Comparison of ENCODE assay signal across 22 cellular contexts in genomic region chr11:44747836-44748235, GRCh38. TPM values are rescaled to one million over a fixed set of nuclear protein-coding genes. Genes with fewer than 3 reads are reported as not detected.
A peak's percentile ranks its signal among the peaks of the same experiment; 100 is the strongest.
DNase-seq lines count a peak whose midpoint lies in the region; ATAC-seq and TF ChIP-seq lines count a peak whose summit lies in the region.
"Had no signal": no experiment of that assay in that cellular context is flagged by ENCODE, and none has a peak within 500 bp of the region (broad histone marks: within the 10 kb centered on the region; RNA-seq: fewer than 3 reads in every experiment).

No MANE protein-coding gene starts in this region.

- intact Hi-C loops in esophagus muscularis mucosa (cut with DNase I) (no loop called here), posterior vena cava (cut with DNase I) (no loop called here)

- no peak overlapping the region for H3K4me2 ChIP-seq in GM23338

- peaks cover 41% of the 10 kb centered on the region for H3K4me1 Mint-ChIP-seq in activated T-cell treated with anti-CD3 and anti-CD28 coated beads, Interleukin-2, amount 50 U/mL, for 24 hours (ENCODE audit: low read depth)
- H3K4me1 Mint-ChIP-seq in GM23338: peaks cover 54% of the 10 kb centered on the region

- no peaks in the 10 kb centered on the region for H3K79me2 ChIP-seq in GM23338 (replicated peaks; ENCODE audit: insufficient read depth)

- H3K27ac Mint-ChIP-seq in activated T-cell treated with anti-CD3 and anti-CD28 coated beads, Interleukin-2, amount 50 U/mL, for 24 hours: peak overlapping the region; percentile 13
- H3K27ac Mint-ChIP-seq in GM23338: peak overlapping the region; percentile 27; the same call in 1 of the 2 replicates
- H3K27ac Mint-ChIP-seq: activated CD8-positive, alpha-beta memory T cell treated with anti-CD3 and anti-CD28 coated beads, Interleukin-2, amount 10 ng/mL, durations not matched to agents 7 days and 5 days had no signal

- no peaks in the 10 kb centered on the region for H3K9me3 ChIP-seq in esophagus muscularis mucosa
- H3K9me3 ChIP-seq: ascending aorta, BE2C, neutrophil, spleen, uterus had no signal

- H3K4me1 ChIP-seq in GM23338 (ENCODE audit: insufficient read depth) (peaks cover 35% of the 10 kb centered on the region), esophagus muscularis mucosa (peaks cover 48 to 100% (median 92%) of the 10 kb centered on the region in 4 donors)

- no peaks in the 10 kb centered on the region for H4K20me1 ChIP-seq in GM23338 (replicated peaks; ENCODE audit: insufficient read depth)

- no peak for TF ChIP-seq EP300 in esophagus muscularis mucosa (IDR thresholded peaks at IDR 0.05)

- no peak for DNase-seq in activated T-cell treated with anti-CD3 and anti-CD28 coated beads, Interleukin-2, amount 50 U/mL, for 24 hours
- no peak for DNase-seq in activated T-cell treated with anti-CD3 and anti-CD28 coated beads, Interleukin-2, amount 50 U/mL, for 1 hour
- DNase-seq in GM23338 (ENCODE audit: low spot score) (no peak), esophagus muscularis mucosa (ENCODE audit: extremely low spot score) (no peak), posterior vena cava (ENCODE audit: low spot score) (peak; percentile 20), glomerular visceral epithelial cell (ENCODE audit: extremely low spot score) (no peak), inferior parietal cortex (ENCODE audit: extremely low spot score) (no peak)
- DNase-seq: activated CD4-positive, alpha-beta T cell treated with anti-CD3 and anti-CD28 coated beads for 1 hour; activated CD8-positive, alpha-beta memory T cell treated with anti-CD3 and anti-CD28 coated beads, Interleukin-2, amount 10 ng/mL, durations not matched to agents 7 days and 5 days; activated gamma-delta T cell; BE2C; midbrain; NCI-H510A; NK-92 treated with Interleukin-12 subunit alpha and Interleukin-12 subunit beta, amount 100 ng/mL, for 24 hours; spleen; stimulated activated CD4-positive, alpha-beta T cell treated with anti-CD3 and anti-CD28 coated beads, Interleukin-4, amount 100 ng/mL, for 4 hours had no signal

- H3K9me2 ChIP-seq in GM23338 (ENCODE audit: insufficient read depth): no peaks in the 10 kb centered on the region

- 75% methylated on average over 5 of the region's 5 CpGs for WGBS in esophagus muscularis mucosa

- H3K27me3 ChIP-seq in GM23338 (ENCODE audit: insufficient read depth): peaks cover 28% of the 10 kb centered on the region
- H3K27me3 ChIP-seq in esophagus muscularis mucosa: no peaks in the 10 kb centered on the region
- H3K27me3 ChIP-seq: ascending aorta, BE2C, spleen, uterus had no signal

- no peaks in the 10 kb centered on the region for H3K36me3 Mint-ChIP-seq in activated T-cell treated with anti-CD3 and anti-CD28 coated beads, Interleukin-2, amount 50 U/mL, for 24 hours (ENCODE audit: low read depth)
- H3K36me3 Mint-ChIP-seq in GM23338 (ENCODE audit: low read depth): peaks cover 6% of the 10 kb centered on the region; the same call in 2 of the 3 replicates
- H3K36me3 Mint-ChIP-seq: activated CD8-positive, alpha-beta memory T cell treated with anti-CD3 and anti-CD28 coated beads, Interleukin-2, amount 10 ng/mL, durations not matched to agents 7 days and 5 days had no signal

- no peaks in the 10 kb centered on the region for H3K27me3 Mint-ChIP-seq in activated T-cell treated with anti-CD3 and anti-CD28 coated beads, Interleukin-2, amount 50 U/mL, for 24 hours
- peaks cover 21% of the 10 kb centered on the region for H3K27me3 Mint-ChIP-seq in GM23338 (ENCODE audit: insufficient read depth, low read depth, poor library complexity)
- H3K27me3 Mint-ChIP-seq: activated CD8-positive, alpha-beta memory T cell treated with anti-CD3 and anti-CD28 coated beads, Interleukin-2, amount 10 ng/mL, durations not matched to agents 7 days and 5 days had no signal

- no peaks in the 10 kb centered on the region for H3K36me3 ChIP-seq in GM23338 (ENCODE audit: insufficient read depth)
- H3K36me3 ChIP-seq in esophagus muscularis mucosa: no peaks in the 10 kb centered on the region
- H3K36me3 ChIP-seq: ascending aorta, BE2C, neutrophil, spleen, uterus had no signal

- TF ChIP-seq CTCF in GM23338 (conservative IDR thresholded peaks at IDR 0.05; ENCODE audit: low read depth in 2 of 2): no peak
- no peak for TF ChIP-seq CTCF in esophagus muscularis mucosa (IDR thresholded peaks at IDR 0.05)

- H3K4me3 ChIP-seq in GM23338: no peak overlapping the region
- H3K4me3 ChIP-seq in esophagus muscularis mucosa: no peak overlapping the region
- H3K4me3 ChIP-seq: ascending aorta, spleen, uterus had no signal

- H3K4me3 Mint-ChIP-seq in activated T-cell treated with anti-CD3 and anti-CD28 coated beads, Interleukin-2, amount 50 U/mL, for 24 hours: no peak overlapping the region
- no peak overlapping the region for H3K4me3 Mint-ChIP-seq in GM23338
- H3K4me3 Mint-ChIP-seq: activated CD8-positive, alpha-beta memory T cell treated with anti-CD3 and anti-CD28 coated beads, Interleukin-2, amount 10 ng/mL, durations not matched to agents 7 days and 5 days had no signal

- no peak overlapping the region for H3K27ac ChIP-seq in GM23338 (ENCODE audit: low read depth)
- H3K27ac ChIP-seq in esophagus muscularis mucosa (replicated peaks in 1 of 4): peak overlapping the region; percentile 80 to 85 (median 84)
- H3K27ac ChIP-seq: ascending aorta, neutrophil had no signal

- no peak for TF ChIP-seq POLR2A in esophagus muscularis mucosa (IDR thresholded peaks at IDR 0.05; ENCODE audit: low read depth)

- H2AFZ ChIP-seq in GM23338: no peak overlapping the region

- ATAC-seq in GM23338 (no peak), GM21529 (IDR thresholded peaks at IDR 0.05; ENCODE audit: unreplicated experiment) (no peak)
- ATAC-seq: activated CD8-positive, alpha-beta memory T cell treated with anti-CD3 and anti-CD28 coated beads, Interleukin-2, amount 10 ng/mL, durations not matched to agents 7 days and 5 days; esophagus mucosa had no signal

- H3K9me3 Mint-ChIP-seq in activated T-cell treated with anti-CD3 and anti-CD28 coated beads, Interleukin-2, amount 50 U/mL, for 24 hours: no peaks in the 10 kb centered on the region
- H3K9me3 Mint-ChIP-seq in GM23338: peaks cover 6% of the 10 kb centered on the region; the same call in 2 of the 3 replicates

- H3F3A ChIP-seq in GM23338 (replicated peaks; ENCODE audit: low read depth): 0 out of 2 replicates have a peak, but pooled peaks cover 5% of the 10 kb centered on the region

TF ChIP-seq in GM23338, 12 proteins besides CTCF, POLR2A, EP300 and RAD21:
- TF ChIP-seq NANOG (IDR thresholded peaks at IDR 0.05; ENCODE audit: borderline replicate concordance): no peak

RNA-seq across cellular contexts. Expression of gene TSPAN18, which starts 21.1 kb away (rescaled TPM):
- 10.6 and 12.0 TPM in 2 replicates for total RNA-seq in GM23338 (2014; rRNA removed; shearing (Covaris generic))
- 5.8 and 6.0 TPM in 2 replicates for polyA plus RNA-seq in GM23338 (2016; fragmentation: Nextera tagmentation; extraction: Ambion mirVana)
- total RNA-seq in esophagus muscularis mucosa (10 to 100 TPM; 27.7 to 70.1 (median 50.2) TPM), posterior vena cava (10 to 100 TPM; 41.4 to 65.8 TPM)
- total RNA-seq: A172 had no signal
